ENCODE assay signal across 22 cellular contexts in the genomic region with DNA sequence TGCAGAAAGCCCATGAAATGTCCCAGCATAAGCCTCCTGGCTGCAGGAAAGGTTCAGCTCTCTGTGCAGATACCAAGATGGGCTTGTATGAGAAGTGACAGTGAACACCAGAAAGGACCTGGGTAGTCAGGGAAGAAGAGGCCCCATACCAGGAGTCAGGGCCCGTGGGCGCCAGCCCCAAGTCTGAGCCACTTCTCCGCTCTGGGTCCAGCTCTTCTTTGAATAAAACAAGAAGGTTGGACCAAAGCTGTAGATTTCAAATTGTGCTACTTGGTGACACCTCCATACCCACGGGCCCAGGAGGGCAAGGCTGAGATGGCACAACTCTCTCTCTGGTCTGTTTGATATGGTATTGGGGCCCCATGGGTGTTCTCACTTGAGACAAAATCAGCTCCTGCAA.
DNase-seq lines count a peak whose midpoint lies in the region; ATAC-seq and TF ChIP-seq lines count a peak whose summit lies in the region.
"Had no signal": no experiment of that assay in that cellular context is flagged by ENCODE, and none has a peak within 500 bp of the region (broad histone marks: within the 10 kb centered on the region; RNA-seq: fewer than 3 reads in every experiment).

No MANE protein-coding gene starts in this region.

- CTCF ChIA-PET in activated B cell treated with CpG ODN at 0.5 μM for 24 hours (lab: Charles Lee), result interaction anchor here (1.0 kb wide), 1 partner anchor 1039 kb away, joined by 3 read pairs; no protein-coding TSS in a partner anchor

- no peaks in the 10 kb centered on the region for H3K9me3 ChIP-seq in neutrophil
- H3K9me3 ChIP-seq: SJSA1 had no signal

- ATAC-seq in natural killer cell treated with Interleukin-12 subunit alpha and Interleukin-12 subunit beta and Interleukin-15 and Interleukin-18, amount 100 ng/mL, for 72 hours, result no peak
- no peak for ATAC-seq in natural killer cell
- ATAC-seq in activated B cell treated with CpG ODN at 0.5 μM for 24 hours (ENCODE audit: low read depth), result no peak
- ATAC-seq: K562, Right ventricle myocardium inferior had no signal

- no peaks in the 10 kb centered on the region for H3K27me3 ChIP-seq in neutrophil
- H3K27me3 ChIP-seq: SJSA1 had no signal

- peaks cover 39 to 45% of the 10 kb centered on the region in 2 experiments for H3K4me1 ChIP-seq in neutrophil (ENCODE audit: control insufficient read depth in 1 of 2, insufficient read depth in 1 of 2, low read depth in 1 of 2, low read length in 1 of 2)

- no peaks in the 10 kb centered on the region for H3K9me3 Mint-ChIP-seq in natural killer cell treated with Interleukin-12 subunit alpha and Interleukin-12 subunit beta and Interleukin-15 and Interleukin-18, amount 100 ng/mL, for 72 hours
- H3K9me3 Mint-ChIP-seq in natural killer cell (no peaks in the 10 kb centered on the region), activated B cell treated with CpG ODN at 0.5 μM for 24 hours (no peaks in the 10 kb centered on the region), mesothelial cell of epicardium (no peaks in the 10 kb centered on the region)
- H3K9me3 Mint-ChIP-seq: HFFc6 had no signal

- TF ChIP-seq CTCF in natural killer cell (IDR thresholded peaks at IDR 0.05) (no peak), activated B cell treated with CpG ODN at 0.5 μM for 24 hours (IDR thresholded peaks at IDR 0.05) (no peak), neutrophil (IDR thresholded peaks at IDR 0.05) (no peak), mesothelial cell of epicardium (IDR thresholded peaks at IDR 0.05; ENCODE audit: unreplicated experiment) (no peak)

- H3K27ac Mint-ChIP-seq in natural killer cell treated with Interleukin-12 subunit alpha and Interleukin-12 subunit beta and Interleukin-15 and Interleukin-18, amount 100 ng/mL, for 72 hours, result peak overlapping the region; percentile 51 to 66
- H3K27ac Mint-ChIP-seq in natural killer cell (no peak overlapping the region), activated B cell treated with CpG ODN at 0.5 μM for 24 hours (no peak overlapping the region), mesothelial cell of epicardium (no peak overlapping the region)
- H3K27ac Mint-ChIP-seq: HFFc6 had no signal

- H3K4me3 ChIP-seq in neutrophil (ENCODE audit: low read depth in 1 of 2, low read length in 1 of 2), result no peak overlapping the region
- H3K4me3 ChIP-seq: K562, SJSA1 had no signal

- peaks cover 10 to 35% of the 10 kb centered on the region in 2 donors for H3K27me3 Mint-ChIP-seq in natural killer cell treated with Interleukin-12 subunit alpha and Interleukin-12 subunit beta and Interleukin-15 and Interleukin-18, amount 100 ng/mL, for 72 hours
- H3K27me3 Mint-ChIP-seq in natural killer cell (ENCODE audit: low read depth in 2 of 2) (peaks cover 24 to 63% of the 10 kb centered on the region in 2 donors), activated B cell treated with CpG ODN at 0.5 μM for 24 hours (no peaks in the 10 kb centered on the region), mesothelial cell of epicardium (ENCODE audit: low read depth) (peaks cover 56% of the 10 kb centered on the region)
- H3K27me3 Mint-ChIP-seq: CD4-positive, CD25-positive, alpha-beta regulatory T cell had no signal

- POLR2A ChIA-PET in activated B cell treated with CpG ODN at 0.5 μM for 24 hours (lab: Charles Lee), result interaction anchor here (2.9 to 5.7 kb wide), 2 partner anchors 9 to 14 kb away, joined by 6 to 59 read pairs; no protein-coding TSS in a partner anchor

- peak overlapping the region; percentile 2 for H3K27ac ChIP-seq in neutrophil
- H3K27ac ChIP-seq: SJSA1 had no signal

- intact Hi-C loops in natural killer cell (cut with micrococcal nuclease) (no loop called here), activated B cell treated with CpG ODN at 0.5 μM for 24 hours (cut with micrococcal nuclease) (no loop called here)

- H3K36me3 ChIP-seq in neutrophil, result no peaks in the 10 kb centered on the region
- H3K36me3 ChIP-seq: SJSA1 had no signal

- H3K4me3 Mint-ChIP-seq in natural killer cell treated with Interleukin-12 subunit alpha and Interleukin-12 subunit beta and Interleukin-15 and Interleukin-18, amount 100 ng/mL, for 72 hours, result no peak overlapping the region
- H3K4me3 Mint-ChIP-seq in natural killer cell (no peak overlapping the region), activated B cell treated with CpG ODN at 0.5 μM for 24 hours (peak overlapping the region; percentile 11), mesothelial cell of epicardium (no peak overlapping the region)
- H3K4me3 Mint-ChIP-seq: CD4-positive, CD25-positive, alpha-beta regulatory T cell; H9; HFFc6 had no signal

- no peak for DNase-seq in natural killer cell treated with Interleukin-12 subunit alpha and Interleukin-12 subunit beta and Interleukin-15 and Interleukin-18, amount 100 ng/mL, for 72 hours (ENCODE audit: low spot score)
- DNase-seq in natural killer cell, result no peak
- DNase-seq in activated B cell treated with CpG ODN at 0.5 μM for 24 hours, result no peak
- DNase-seq in mesothelial cell of epicardium (ENCODE audit: low spot score in 2 of 2, unreplicated experiment in 2 of 2), result no peak
- DNase-seq in occipital lobe (lab: John Stamatoyannopoulos, UW), result no peak
- no peak for DNase-seq in COLO668 (lab: John Stamatoyannopoulos, UW; ENCODE audit: unreplicated experiment)
- DNase-seq: CD4-positive, CD25-positive, alpha-beta regulatory T cell; COR-L47; DMS79; H9; HFFc6; NCI-H1092 treated with DMSO at 0.1 percent for 48 hours; NCI-H1436 treated with DMSO at 0.1 percent for 48 hours; NCI-H1930; NCI-H345; NCI-H524 treated with DMSO at 0.1 percent for 48 hours; NCI-H82; OCI-M1 had no signal

- no peaks in the 10 kb centered on the region for H3K36me3 Mint-ChIP-seq in natural killer cell treated with Interleukin-12 subunit alpha and Interleukin-12 subunit beta and Interleukin-15 and Interleukin-18, amount 100 ng/mL, for 72 hours
- H3K36me3 Mint-ChIP-seq in natural killer cell (no peaks in the 10 kb centered on the region), activated B cell treated with CpG ODN at 0.5 μM for 24 hours (ENCODE audit: low read depth) (no peaks in the 10 kb centered on the region), mesothelial cell of epicardium (no peaks in the 10 kb centered on the region)
- H3K36me3 Mint-ChIP-seq: CD4-positive, CD25-positive, alpha-beta regulatory T cell had no signal

- peaks cover 39 to 55% of the 10 kb centered on the region in 2 donors for H3K4me1 Mint-ChIP-seq in natural killer cell treated with Interleukin-12 subunit alpha and Interleukin-12 subunit beta and Interleukin-15 and Interleukin-18, amount 100 ng/mL, for 72 hours (ENCODE audit: low read depth in 2 of 2)
- H3K4me1 Mint-ChIP-seq in natural killer cell, result peaks cover 30 to 48% of the 10 kb centered on the region in 2 donors
- H3K4me1 Mint-ChIP-seq in activated B cell treated with CpG ODN at 0.5 μM for 24 hours, result peaks cover 63% of the 10 kb centered on the region
- H3K4me1 Mint-ChIP-seq in mesothelial cell of epicardium, result peaks cover 40% of the 10 kb centered on the region

Comparison
In these comparisons a context has a peak if more than half of its experiments do, and no peak if none do; other contexts are left out.
1. H3K27ac Mint-ChIP-seq: peak in natural killer cell treated with Interleukin-12 subunit alpha and Interleukin-12 subunit beta and Interleukin-15 and Interleukin-18, amount 100 ng/mL, for 72 hours (2 of 2); none in natural killer cell (0 of 2), activated B cell treated with CpG ODN at 0.5 μM for 24 hours (single experiment) and mesothelial cell of epicardium (single experiment).